In the genomic region with DNA sequence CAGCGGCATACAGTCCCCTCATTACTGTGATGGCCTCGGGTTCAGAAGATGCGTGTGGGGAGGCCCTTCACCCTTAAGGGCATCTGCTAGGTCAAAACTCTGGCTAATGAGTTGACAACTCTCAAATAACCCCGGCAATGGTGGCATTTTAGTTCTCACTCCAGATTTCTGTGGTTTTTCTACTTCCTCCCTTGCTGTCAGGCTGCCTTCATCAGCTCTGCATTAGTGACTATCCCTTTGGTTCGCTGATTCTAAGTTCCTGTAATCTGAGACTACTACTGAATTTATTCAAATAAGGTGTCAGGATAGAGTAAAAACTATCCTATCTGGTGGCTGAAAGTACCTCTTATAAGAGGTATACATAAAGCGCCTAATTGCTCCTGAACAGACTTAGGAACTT, we compare ENCODE assay signal across 13 cellular contexts.
DNase-seq lines count a peak whose midpoint lies in the region; ATAC-seq and TF ChIP-seq lines count a peak whose summit lies in the region.
"Had no signal": no experiment of that assay in that cellular context is flagged by ENCODE, and none has a peak within 500 bp of the region (broad histone marks: within the 10 kb centered on the region; RNA-seq: fewer than 3 reads in every experiment).

No MANE protein-coding gene starts in this region.

- H3K4me3 ChIP-seq in Jurkat, Clone E6-1 (ENCODE audit: low read length), result no peak overlapping the region
- H3K4me3 ChIP-seq in choroid plexus epithelial cell (ENCODE audit: low read depth, low read length) (no peak overlapping the region), thyroid gland (replicated peaks in 1 of 3) (no peak overlapping the region)
- H3K4me3 ChIP-seq: gastrocnemius medialis, left ventricle myocardium inferior had no signal

- no peak for TF ChIP-seq CTCF in choroid plexus epithelial cell (conservative IDR thresholded peaks at IDR 0.05; ENCODE audit: low read depth, low read length)
- no peak for TF ChIP-seq CTCF in thyroid gland (IDR thresholded peaks at IDR 0.05)

- no peaks in the 10 kb centered on the region for H3K4me1 ChIP-seq in thyroid gland
- H3K4me1 ChIP-seq: gastrocnemius medialis, left ventricle myocardium inferior had no signal

- no peaks in the 10 kb centered on the region for H3K36me3 ChIP-seq in thyroid gland
- H3K36me3 ChIP-seq: gastrocnemius medialis, left ventricle myocardium inferior had no signal

- H3K9me3 ChIP-seq in thyroid gland, result no peaks in the 10 kb centered on the region
- H3K9me3 ChIP-seq: gastrocnemius medialis, left ventricle myocardium inferior had no signal

- no peak overlapping the region for H3K27ac ChIP-seq in thyroid gland
- H3K27ac ChIP-seq: C4-2B, gastrocnemius medialis, left ventricle myocardium inferior had no signal

- WGBS in thyroid gland, 2 donors, result 71 to 82% methylated on average over 6 of the region's 6 CpGs

- no peaks in the 10 kb centered on the region for H3K27me3 ChIP-seq in thyroid gland
- H3K27me3 ChIP-seq: gastrocnemius medialis had no signal

- ATAC-seq in GM18499 (IDR thresholded peaks at IDR 0.05; ENCODE audit: insufficient read depth, unreplicated experiment), result peak; percentile 87
- peak; percentile 62 for ATAC-seq in GM21528 (IDR thresholded peaks at IDR 0.05; ENCODE audit: low FRiP score, unreplicated experiment)
- ATAC-seq: gastrocnemius medialis had no signal

- TF ChIP-seq POLR2A in thyroid gland (IDR thresholded peaks at IDR 0.05), result no peak

- intact Hi-C loops in thyroid gland (cut with DNase I), result no loop called here

- peak; percentile 7 for DNase-seq in Jurkat, Clone E6-1 (ENCODE audit: low read depth, low spot score)
- DNase-seq in choroid plexus epithelial cell (ENCODE audit: low read depth) (peak; percentile 46), AG20443 (ENCODE audit: low spot score) (no peak), thyroid gland (no peak), middle frontal gyrus (ENCODE audit: extremely low spot score, low spot score) (no peak)
- no peak for DNase-seq in stimulated activated CD4-positive, alpha-beta T cell treated with anti-CD3 and anti-CD28 coated beads, Interleukin-1b, Interleukin-23, amount 100 ng/mL, for 48 hours
- DNase-seq: activated naive CD8-positive, alpha-beta T cell treated with anti-CD3 and anti-CD28 coated beads, Interleukin-2, amount 10 ng/mL, durations not matched to agents 7 days and 5 days; gastrocnemius medialis; left ventricle myocardium inferior; NCI-H187 had no signal

Comparison
In these comparisons a context has a peak if more than half of its experiments do, and no peak if none do; other contexts are left out.
1. DNase-seq: peak in Jurkat, Clone E6-1 (single experiment) and choroid plexus epithelial cell (single experiment); none in AG20443 (single experiment), thyroid gland (0 of 2), middle frontal gyrus (single experiment) and stimulated activated CD4-positive, alpha-beta T cell treated with anti-CD3 and anti-CD28 coated beads, Interleukin-1b, Interleukin-23, amount 100 ng/mL, for 48 hours (single experiment).